Comparison of ENCODE assay signal across 8 cellular contexts in genomic region chr14:22848391-22849164, GRCh38. TPM values are rescaled to one million over a fixed set of nuclear protein-coding genes. Genes with fewer than 3 reads are reported as not detected.
DNase-seq lines count a peak whose midpoint lies in the region; ATAC-seq and TF ChIP-seq lines count a peak whose summit lies in the region.

No MANE protein-coding gene starts in this region.

- peak overlapping the region; percentile 90 for H3K27ac Mint-ChIP-seq in progenitor cell of endocrine pancreas

- peak; percentile 57 for ATAC-seq in SK-N-SH treated with all-trans-retinoic acid at 6 μM for 48 hours
- peak; percentile 71 for ATAC-seq in gastroesophageal sphincter
- no peak for ATAC-seq in GM18519 (IDR thresholded peaks at IDR 0.05; ENCODE audit: low FRiP score, unreplicated experiment)

- no peaks in the 10 kb centered on the region for H3K27me3 Mint-ChIP-seq in progenitor cell of endocrine pancreas

- H3K27me3 ChIP-seq in gastroesophageal sphincter, result no peaks in the 10 kb centered on the region
- no peaks in the 10 kb centered on the region for H3K27me3 ChIP-seq in effector memory CD4-positive, alpha-beta T cell (replicated peaks; ENCODE audit: control insufficient read depth, insufficient read depth, low read length, poor library complexity, severe bottlenecking)

- no peaks in the 10 kb centered on the region for H3K9me3 ChIP-seq in gastroesophageal sphincter
- H3K9me3 ChIP-seq in effector memory CD4-positive, alpha-beta T cell (ENCODE audit: control insufficient read depth, low read length), result no peaks in the 10 kb centered on the region

- no peaks in the 10 kb centered on the region for H3K9me3 Mint-ChIP-seq in progenitor cell of endocrine pancreas (ENCODE audit: low read depth)

- H3K4me1 ChIP-seq in gastroesophageal sphincter, result peaks cover 3 to 98% (median 64%) of the 10 kb centered on the region in 3 donors
- H3K4me1 ChIP-seq in effector memory CD4-positive, alpha-beta T cell (ENCODE audit: control insufficient read depth, insufficient read depth, low read length, poor library complexity, severe bottlenecking), result no peaks in the 10 kb centered on the region

- no peak for TF ChIP-seq POLR2A in gastroesophageal sphincter (IDR thresholded peaks at IDR 0.05)

- H3K4me3 ChIP-seq in gastroesophageal sphincter, result peak overlapping the region in 1 of 2 donors; percentile 18
- H3K4me3 ChIP-seq in effector memory CD4-positive, alpha-beta T cell (ENCODE audit: insufficient read depth, low read depth, low read length, poor library complexity, severe bottlenecking), result no peak overlapping the region

- TF ChIP-seq EP300 in gastroesophageal sphincter (IDR thresholded peaks at IDR 0.05), result no peak

- 1 to 19% methylated on average over 5 to 7 of the region's 12 CpGs for WGBS in gastroesophageal sphincter (ENCODE audit: low coverage in 1 of 2), 2 donors

- peaks cover 8% of the 10 kb centered on the region for H3K36me3 Mint-ChIP-seq in progenitor cell of endocrine pancreas (ENCODE audit: insufficient read depth)

- DNase-seq in Daoy (ENCODE audit: low read depth) (peak; percentile 92), progenitor cell of endocrine pancreas (ENCODE audit: low spot score, unreplicated experiment) (no peak), NCI-H345 (lab: John Stamatoyannopoulos, UW) (no peak), NCI-H1436 (lab: John Stamatoyannopoulos, UW) (no peak)
- DNase-seq in effector memory CD4-positive, alpha-beta T cell, result no peak

- peaks cover 0 to 36% of the 10 kb centered on the region in 2 donors for H3K36me3 ChIP-seq in gastroesophageal sphincter
- H3K36me3 ChIP-seq in effector memory CD4-positive, alpha-beta T cell (ENCODE audit: control insufficient read depth, insufficient read depth, low read length), result no peaks in the 10 kb centered on the region

- TF ChIP-seq CTCF in gastroesophageal sphincter (IDR thresholded peaks at IDR 0.05) (peak in 1 of 4 experiments; percentile 4), progenitor cell of endocrine pancreas (IDR thresholded peaks at IDR 0.05; ENCODE audit: unreplicated experiment) (no peak)

- peaks cover 6% of the 10 kb centered on the region for H3K4me1 Mint-ChIP-seq in progenitor cell of endocrine pancreas (ENCODE audit: low read depth)

- H3K4me3 Mint-ChIP-seq in progenitor cell of endocrine pancreas (ENCODE audit: low read depth), result no peak overlapping the region

- peak overlapping the region; percentile 66 to 92 (median 88) for H3K27ac ChIP-seq in gastroesophageal sphincter
- H3K27ac ChIP-seq in effector memory CD4-positive, alpha-beta T cell (ENCODE audit: insufficient read depth, low read length, poor library complexity, severe bottlenecking), result no peak overlapping the region

TF ChIP-seq in SK-N-SH treated with all-trans-retinoic acid at 6 μM for 48 hours, 23 proteins besides CTCF, POLR2A, EP300 and RAD21:
- TF ChIP-seq ZC3H10 (CRISPR knock-in tag; IDR thresholded peaks at IDR 0.05), result no peak
- no peak for TF ChIP-seq CSDC2 (CRISPR knock-in tag; IDR thresholded peaks at IDR 0.05)
- TF ChIP-seq SNAI2 (CRISPR knock-in tag; IDR thresholded peaks at IDR 0.05), result no peak
- TF ChIP-seq, protein P1, sequence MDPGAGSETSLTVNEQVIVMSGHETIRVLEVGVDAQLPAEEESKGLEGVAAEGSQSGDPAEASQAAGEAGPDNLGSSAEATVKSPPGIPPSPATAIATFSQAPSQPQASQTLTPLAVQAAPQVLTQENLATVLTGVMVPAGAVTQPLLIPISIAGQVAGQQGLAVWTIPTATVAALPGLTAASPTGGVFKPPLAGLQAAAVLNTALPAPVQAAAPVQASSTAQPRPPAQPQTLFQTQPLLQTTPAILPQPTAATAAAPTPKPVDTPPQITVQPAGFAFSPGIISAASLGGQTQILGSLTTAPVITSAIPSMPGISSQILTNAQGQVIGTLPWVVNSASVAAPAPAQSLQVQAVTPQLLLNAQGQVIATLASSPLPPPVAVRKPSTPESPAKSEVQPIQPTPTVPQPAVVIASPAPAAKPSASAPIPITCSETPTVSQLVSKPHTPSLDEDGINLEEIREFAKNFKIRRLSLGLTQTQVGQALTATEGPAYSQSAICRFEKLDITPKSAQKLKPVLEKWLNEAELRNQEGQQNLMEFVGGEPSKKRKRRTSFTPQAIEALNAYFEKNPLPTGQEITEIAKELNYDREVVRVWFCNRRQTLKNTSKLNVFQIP (CRISPR knock-in tag; IDR thresholded peaks at IDR 0.05; ENCODE audit: borderline replicate concordance, low read depth), result no peak
- TF ChIP-seq ZNF565 (CRISPR knock-in tag; conservative IDR thresholded peaks at IDR 0.05; ENCODE audit: low read depth), result no peak
- no peak for TF ChIP-seq ZFP30 (CRISPR knock-in tag; IDR thresholded peaks at IDR 0.05)
- TF ChIP-seq, protein P2, sequence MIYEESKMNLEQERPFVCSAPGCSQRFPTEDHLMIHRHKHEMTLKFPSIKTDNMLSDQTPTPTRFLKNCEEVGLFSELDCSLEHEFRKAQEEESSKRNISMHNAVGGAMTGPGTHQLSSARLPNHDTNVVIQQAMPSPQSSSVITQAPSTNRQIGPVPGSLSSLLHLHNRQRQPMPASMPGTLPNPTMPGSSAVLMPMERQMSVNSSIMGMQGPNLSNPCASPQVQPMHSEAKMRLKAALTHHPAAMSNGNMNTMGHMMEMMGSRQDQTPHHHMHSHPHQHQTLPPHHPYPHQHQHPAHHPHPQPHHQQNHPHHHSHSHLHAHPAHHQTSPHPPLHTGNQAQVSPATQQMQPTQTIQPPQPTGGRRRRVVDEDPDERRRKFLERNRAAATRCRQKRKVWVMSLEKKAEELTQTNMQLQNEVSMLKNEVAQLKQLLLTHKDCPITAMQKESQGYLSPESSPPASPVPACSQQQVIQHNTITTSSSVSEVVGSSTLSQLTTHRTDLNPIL (CRISPR knock-in tag; IDR thresholded peaks at IDR 0.05; ENCODE audit: low read depth), result no peak
- no peak for TF ChIP-seq RARB (CRISPR knock-in tag; IDR thresholded peaks at IDR 0.05)
- no peak; the same call in 1 of the 2 replicates for TF ChIP-seq TCF4 (CRISPR knock-in tag; IDR thresholded peaks at IDR 0.05; ENCODE audit: borderline replicate concordance)
- TF ChIP-seq ARNTL (CRISPR knock-in tag; IDR thresholded peaks at IDR 0.05; ENCODE audit: borderline replicate concordance, low read depth), result no peak
- no peak for TF ChIP-seq OSR1 (CRISPR knock-in tag; IDR thresholded peaks at IDR 0.05)
- no peak for TF ChIP-seq ISL1 (CRISPR knock-in tag; IDR thresholded peaks at IDR 0.05)
- TF ChIP-seq, protein P3, sequence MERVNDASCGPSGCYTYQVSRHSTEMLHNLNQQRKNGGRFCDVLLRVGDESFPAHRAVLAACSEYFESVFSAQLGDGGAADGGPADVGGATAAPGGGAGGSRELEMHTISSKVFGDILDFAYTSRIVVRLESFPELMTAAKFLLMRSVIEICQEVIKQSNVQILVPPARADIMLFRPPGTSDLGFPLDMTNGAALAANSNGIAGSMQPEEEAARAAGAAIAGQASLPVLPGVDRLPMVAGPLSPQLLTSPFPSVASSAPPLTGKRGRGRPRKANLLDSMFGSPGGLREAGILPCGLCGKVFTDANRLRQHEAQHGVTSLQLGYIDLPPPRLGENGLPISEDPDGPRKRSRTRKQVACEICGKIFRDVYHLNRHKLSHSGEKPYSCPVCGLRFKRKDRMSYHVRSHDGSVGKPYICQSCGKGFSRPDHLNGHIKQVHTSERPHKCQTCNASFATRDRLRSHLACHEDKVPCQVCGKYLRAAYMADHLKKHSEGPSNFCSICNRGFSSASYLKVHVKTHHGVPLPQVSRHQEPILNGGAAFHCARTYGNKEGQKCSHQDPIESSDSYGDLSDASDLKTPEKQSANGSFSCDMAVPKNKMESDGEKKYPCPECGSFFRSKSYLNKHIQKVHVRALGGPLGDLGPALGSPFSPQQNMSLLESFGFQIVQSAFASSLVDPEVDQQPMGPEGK (CRISPR knock-in tag; IDR thresholded peaks at IDR 0.05; ENCODE audit: borderline replicate concordance), result no peak
TF ChIP-seq in SK-N-SH treated with all-trans-retinoic acid at 6 μM for 48 hours: peak in this region for 0.

RNA-seq across cellular contexts. Expression of gene MMP14, which starts 12.2 kb away (rescaled TPM):
- 158 and 176 TPM in 2 replicates for total RNA-seq in Daoy (2014; rRNA removed; shearing (Covaris generic))
- total RNA-seq in gastroesophageal sphincter, result 100 to 1,000 TPM; 114 to 127 (median 123) TPM
- total RNA-seq in progenitor cell of endocrine pancreas, result 198 and 209 TPM in 2 replicates

RNA-seq across cellular contexts. Expression of gene MRPL52, which starts 18.9 kb away (rescaled TPM):
- 174 and 223 TPM in 2 replicates for total RNA-seq in Daoy (2014; rRNA removed; shearing (Covaris generic))
- 10 to 100 TPM; 24.4 to 65.0 (median 35.0) TPM for total RNA-seq in gastroesophageal sphincter
- 113 and 121 TPM in 2 replicates for total RNA-seq in progenitor cell of endocrine pancreas

RNA-seq across cellular contexts. Expression of gene LRP10, which starts 23.0 kb away (rescaled TPM):
- total RNA-seq in Daoy (2014; rRNA removed; shearing (Covaris generic)), result 17.3 and 21.1 TPM in 2 replicates
- total RNA-seq in gastroesophageal sphincter (100 to 1,000 TPM; 123 to 257 (median 163) TPM), progenitor cell of endocrine pancreas (39.8 and 43.1 TPM in 2 replicates)

RNA-seq across cellular contexts. Expression of gene SLC7A7, which starts 33.3 kb away (rescaled TPM):
- total RNA-seq in Daoy (2014; rRNA removed; shearing (Covaris generic)), result 0.51 and 1.8 TPM in 2 replicates
- total RNA-seq in gastroesophageal sphincter, result 10 to 100 TPM in 3 of 4 donors, 1 to 10 TPM in 1; 8.1 to 36.6 (median 23.4) TPM
- 6.7 and 7.7 TPM in 2 replicates for total RNA-seq in progenitor cell of endocrine pancreas

RNA-seq across cellular contexts. Expression of gene REM2, which starts 34.4 kb away (rescaled TPM):
- 0.74 TPM in 1 of 2 replicates, not detected in the other for total RNA-seq in Daoy (2014; rRNA removed; shearing (Covaris generic))
- total RNA-seq in gastroesophageal sphincter (under 1 TPM; 0.20 to 0.93 (median 0.47) TPM), progenitor cell of endocrine pancreas (10.0 and 11.3 TPM in 2 replicates)
